15 cellular contexts compared by ENCODE assay signal in the genomic region with DNA sequence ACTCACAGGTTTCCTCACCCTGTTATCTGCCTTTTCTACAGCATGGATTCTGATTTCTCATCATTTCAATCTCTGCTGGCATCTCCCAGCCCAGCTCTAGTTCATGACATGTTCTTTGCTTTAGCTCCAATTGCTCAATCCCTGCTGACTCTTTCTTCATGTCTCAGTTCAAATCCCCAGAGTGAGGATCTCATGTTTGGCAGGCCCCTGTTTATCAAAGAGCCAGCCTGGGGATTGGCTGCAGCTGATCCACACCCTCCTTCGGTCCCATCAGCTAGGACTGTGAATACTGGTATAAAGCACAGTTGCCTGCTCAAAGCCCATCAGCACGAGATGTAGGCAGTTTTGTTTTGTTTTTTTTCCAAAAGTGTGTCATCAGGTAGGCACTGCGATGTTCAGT. TPM values are rescaled to one million over a fixed set of nuclear protein-coding genes. Genes with fewer than 3 reads are reported as not detected.
DNase-seq lines count a peak whose midpoint lies in the region; ATAC-seq and TF ChIP-seq lines count a peak whose summit lies in the region.
"Had no signal": no experiment of that assay in that cellular context is flagged by ENCODE, and none has a peak within 500 bp of the region (broad histone marks: within the 10 kb centered on the region; RNA-seq: fewer than 3 reads in every experiment).

No MANE protein-coding gene starts in this region.

- no peak overlapping the region for H3K27ac ChIP-seq in A673 (ENCODE audit: low read depth, low read length, poor library complexity, severe bottlenecking)
- H3K27ac ChIP-seq: SJCRH30 had no signal

- no peak for TF ChIP-seq CTCF in A673 (conservative IDR thresholded peaks at IDR 0.05; ENCODE audit: low read depth, low read length)
- TF ChIP-seq CTCF in fibroblast of the aortic adventitia (IDR thresholded peaks at IDR 0.05; ENCODE audit: insufficient read depth, low read length), result no peak
- no peak for TF ChIP-seq CTCF in omental fat pad (IDR thresholded peaks at IDR 0.05)

- H3K4me3 Mint-ChIP-seq in activated CD8-positive, alpha-beta memory T cell treated with anti-CD3 and anti-CD28 coated beads, Interleukin-2, amount 10 ng/mL, durations not matched to agents 7 days and 5 days, result no peak overlapping the region

- H3K27me3 ChIP-seq in A673 (replicated peaks; ENCODE audit: insufficient read depth, low read depth, low read length, poor library complexity), result no peaks in the 10 kb centered on the region
- H3K27me3 ChIP-seq: SJCRH30 had no signal

- no TSS peak for BruUV-seq in A673 (replicated peaks; lab: Mats Ljungman, UMichigan)

- peak; percentile 38 for ATAC-seq in omental fat pad (ENCODE audit: low FRiP score)
- ATAC-seq in activated CD8-positive, alpha-beta memory T cell treated with anti-CD3 and anti-CD28 coated beads, Interleukin-2, amount 10 ng/mL, durations not matched to agents 7 days and 5 days, result no peak
- ATAC-seq in HG03095 (IDR thresholded peaks at IDR 0.05; ENCODE audit: unreplicated experiment), result no peak

- no peaks in the 10 kb centered on the region for H3K36me3 Mint-ChIP-seq in activated CD8-positive, alpha-beta memory T cell treated with anti-CD3 and anti-CD28 coated beads, Interleukin-2, amount 10 ng/mL, durations not matched to agents 7 days and 5 days

- CTCF ChIA-PET in A673 (lab: Charles Lee), result no interaction called here
- CTCF ChIA-PET in activated CD8-positive, alpha-beta memory T cell treated with anti-CD3 and anti-CD28 coated beads, Interleukin-2, amount 10 ng/mL, durations not matched to agents 7 days and 5 days (lab: Charles Lee), result interaction anchor here (1.1 kb wide), 1 partner anchor 31 kb away, joined by 3 read pairs; no protein-coding TSS in a partner anchor

- no peak overlapping the region for H3K27ac Mint-ChIP-seq in activated CD8-positive, alpha-beta memory T cell treated with anti-CD3 and anti-CD28 coated beads, Interleukin-2, amount 10 ng/mL, durations not matched to agents 7 days and 5 days

- no peaks in the 10 kb centered on the region for H3K9me3 Mint-ChIP-seq in activated CD8-positive, alpha-beta memory T cell treated with anti-CD3 and anti-CD28 coated beads, Interleukin-2, amount 10 ng/mL, durations not matched to agents 7 days and 5 days (ENCODE audit: low read depth)

- H3K4me1 Mint-ChIP-seq in activated CD8-positive, alpha-beta memory T cell treated with anti-CD3 and anti-CD28 coated beads, Interleukin-2, amount 10 ng/mL, durations not matched to agents 7 days and 5 days, result no peaks in the 10 kb centered on the region

- intact Hi-C loops in A673 (cut with micrococcal nuclease; ENCODE audit: unreplicated experiment), result loop anchor here (5.0 to 10.0 kb wide), 4 partner anchors 53 to 1800 kb away; no protein-coding TSS in a partner anchor

- no peaks in the 10 kb centered on the region for H3K36me3 ChIP-seq in A673 (ENCODE audit: insufficient read depth, low read length, poor library complexity, severe bottlenecking)
- H3K36me3 ChIP-seq: SJCRH30 had no signal

- POLR2A ChIA-PET in A673 (lab: Charles Lee; ENCODE audit: low non-redundant PET), result no interaction called here

- H3K27me3 Mint-ChIP-seq in activated CD8-positive, alpha-beta memory T cell treated with anti-CD3 and anti-CD28 coated beads, Interleukin-2, amount 10 ng/mL, durations not matched to agents 7 days and 5 days, result peaks cover 4% of the 10 kb centered on the region

- H3K4me3 ChIP-seq in A673 (ENCODE audit: low read depth, low read length, poor library complexity, severe bottlenecking), result no peak overlapping the region
- no peak overlapping the region for H3K4me3 ChIP-seq in fibroblast of the aortic adventitia (ENCODE audit: low read depth, low read length)
- H3K4me3 ChIP-seq: SJCRH30 had no signal

- DNase-seq in A673 (ENCODE audit: low spot score), result peak; percentile 67
- peak; percentile 32 for DNase-seq in NCI-H226
- DNase-seq in fibroblast of the aortic adventitia (ENCODE audit: low read depth), result peak; percentile 89
- no peak for DNase-seq in omental fat pad (ENCODE audit: low spot score)
- DNase-seq in activated CD8-positive, alpha-beta memory T cell treated with anti-CD3 and anti-CD28 coated beads, Interleukin-2, amount 10 ng/mL, durations not matched to agents 7 days and 5 days, result no peak
- no peak for DNase-seq in nucleus accumbens (lab: John Stamatoyannopoulos, UW)
- no peak for DNase-seq in NCI-H1105 (lab: John Stamatoyannopoulos, UW)
- DNase-seq: activated T-cell treated with anti-CD3 and anti-CD28 coated beads, Interleukin-2, amount 50 U/mL, for 48 hours; kidney glomerular epithelial cell; NCI-H748 treated with DMSO at 0.1 percent for 48 hours; stimulated activated CD4-positive, alpha-beta T cell treated with anti-CD3 and anti-CD28 coated beads, Interleukin-1b, Interleukin-23, amount 100 ng/mL, for 48 hours; stimulated activated naive CD4-positive, alpha-beta T cell had no signal

- peaks cover 51% of the 10 kb centered on the region for H3K4me1 ChIP-seq in A673 (ENCODE audit: insufficient read depth, low read length, poor library complexity, severe bottlenecking)

- H3K9me3 ChIP-seq in A673 (ENCODE audit: low read depth, low read length, poor library complexity, severe bottlenecking), result no peaks in the 10 kb centered on the region
- H3K9me3 ChIP-seq: SJCRH30 had no signal

RNA-seq across cellular contexts. Expression of a gene that starts 14.4 kb away (rescaled TPM):
- total RNA-seq in A673 (2021), result 25.2 and 29.7 TPM in 2 replicates
- 41.0 and 52.9 TPM in 2 replicates for total RNA-seq in fibroblast of the aortic adventitia (ENCODE audit: low replicate concordance)
- 10 to 100 TPM in 3 of 4 donors, 1 to 10 TPM in 1; 9.6 to 25.2 (median 11.9) TPM for total RNA-seq in omental fat pad
- total RNA-seq in activated CD8-positive, alpha-beta memory T cell treated with anti-CD3 and anti-CD28 coated beads, Interleukin-2, amount 10 ng/mL, durations not matched to agents 7 days and 5 days, result not detected

RNA-seq across cellular contexts. Expression of a gene that starts 27.5 kb away (rescaled TPM):
- total RNA-seq in A673 (2021) (0.21 TPM in 1 of 2 replicates, not detected in the other), fibroblast of the aortic adventitia (ENCODE audit: low replicate concordance) (0.18 and 11.8 TPM in 2 replicates), omental fat pad (1 to 10 TPM; 2.3 to 9.7 (median 5.5) TPM)
- not detected for total RNA-seq in activated CD8-positive, alpha-beta memory T cell treated with anti-CD3 and anti-CD28 coated beads, Interleukin-2, amount 10 ng/mL, durations not matched to agents 7 days and 5 days
- total RNA-seq: epithelial cell of proximal tubule, SJCRH30 had no signal

Comparison
In these comparisons a context has a peak if more than half of its experiments do, and no peak if none do; other contexts are left out.
1. DNase-seq: peak in A673 (single experiment), NCI-H226 (single experiment) and fibroblast of the aortic adventitia (single experiment); none in omental fat pad (single experiment), activated CD8-positive, alpha-beta memory T cell treated with anti-CD3 and anti-CD28 coated beads, Interleukin-2, amount 10 ng/mL, durations not matched to agents 7 days and 5 days (single experiment), nucleus accumbens (0 of 56) and NCI-H1105 (single experiment).
2. RNA of a gene that starts 14.4 kb away (total RNA-seq): 41.0 to 52.9 TPM in fibroblast of the aortic adventitia, 25.2 to 29.7 TPM in A673 and 9.6 to 25.2 TPM in omental fat pad; not detected in activated CD8-positive, alpha-beta memory T cell treated with anti-CD3 and anti-CD28 coated beads, Interleukin-2, amount 10 ng/mL, durations not matched to agents 7 days and 5 days; every median in the first group is over 4 times any median in the second.